ENCODE assay signal across 8 cellular contexts in genomic region chr2:69724540-69725159, GRCh38. TPM values are rescaled to one million over a fixed set of nuclear protein-coding genes. Genes with fewer than 3 reads are reported as not detected.
DNase-seq lines count a peak whose midpoint lies in the region; ATAC-seq and TF ChIP-seq lines count a peak whose summit lies in the region.

No MANE protein-coding gene starts in this region.

- no peaks in the 10 kb centered on the region for H3K4me1 ChIP-seq in lung (ENCODE audit: control insufficient read depth in 2 of 2, insufficient read depth in 2 of 2, low read length in 2 of 2)

- no peak overlapping the region for H3K4me3 ChIP-seq in lung

- TF ChIP-seq CTCF in GM12872 (IDR thresholded peaks at IDR 0.05; ENCODE audit: insufficient read depth, low read depth, low read length), result peak; percentile 92
- peak; percentile 98 for TF ChIP-seq CTCF in lung (IDR thresholded peaks at IDR 0.05; ENCODE audit: control extremely low read depth, extremely low read depth)

- H3K9me3 ChIP-seq in lung (ENCODE audit: control insufficient read depth in 2 of 2, insufficient read depth in 1 of 2, low read length in 1 of 2), result peaks cover 0 to 1% of the 10 kb centered on the region in 2 donors

- 2 to 3% methylated on average over 13 of the region's 13 CpGs for whole genome bisulfite sequencing in lung, 2 donors

- H3K27ac ChIP-seq in lung (ENCODE audit: low read depth in 1 of 2, low read length in 1 of 2), result no peak overlapping the region

- ATAC-seq in HG03565 (IDR thresholded peaks at IDR 0.05; ENCODE audit: unreplicated experiment) (peak; percentile 43), lung (ENCODE audit: insufficient read depth, low FRiP score) (peak; percentile 86), GM18502 (IDR thresholded peaks at IDR 0.05; ENCODE audit: poor library complexity, unreplicated experiment) (no peak)

- peak; percentile 64 for DNase-seq in NCI-H748 treated with DMSO at 0.1 percent for 48 hours (lab: John Stamatoyannopoulos, UW)
- DNase-seq in activated CD4-positive, alpha-beta T cell treated with anti-CD3 and anti-CD28 coated beads, Interleukin-2, amount 50 U/mL, for 48 hours, result peak; percentile 92 to 95
- peak; percentile 87 for DNase-seq in effector CD4-positive, alpha-beta T cell
- peak; percentile 85 for DNase-seq in lung (ENCODE audit: low spot score)
- peak; percentile 66 to 86 (median 86) for DNase-seq in stimulated activated CD4-positive, alpha-beta T cell treated with anti-CD3 and anti-CD28 coated beads, TNF-alpha, amount 100 ng/mL, for 48 hours (ENCODE audit: low read depth in 3 of 3)

- H3K27me3 ChIP-seq in lung (ENCODE audit: control insufficient read depth, insufficient read depth), result no peaks in the 10 kb centered on the region

- no peaks in the 10 kb centered on the region for H3K36me3 ChIP-seq in lung (ENCODE audit: control insufficient read depth in 2 of 2, insufficient read depth in 2 of 2, low read length in 2 of 2)

RNA-seq across cellular contexts. Expression of gene ANXA4, which starts 17.3 kb away (rescaled TPM):
- 100 to 1,000 TPM in 1 of 2 donors, 10 to 100 TPM in 1; 88.3 to 170 TPM for total RNA-seq in lung
- polyA plus RNA-seq in lung, result 10 to 100 TPM; 75.0 to 98.9 TPM
